20 cellular contexts compared by ENCODE assay signal in the genomic region with DNA sequence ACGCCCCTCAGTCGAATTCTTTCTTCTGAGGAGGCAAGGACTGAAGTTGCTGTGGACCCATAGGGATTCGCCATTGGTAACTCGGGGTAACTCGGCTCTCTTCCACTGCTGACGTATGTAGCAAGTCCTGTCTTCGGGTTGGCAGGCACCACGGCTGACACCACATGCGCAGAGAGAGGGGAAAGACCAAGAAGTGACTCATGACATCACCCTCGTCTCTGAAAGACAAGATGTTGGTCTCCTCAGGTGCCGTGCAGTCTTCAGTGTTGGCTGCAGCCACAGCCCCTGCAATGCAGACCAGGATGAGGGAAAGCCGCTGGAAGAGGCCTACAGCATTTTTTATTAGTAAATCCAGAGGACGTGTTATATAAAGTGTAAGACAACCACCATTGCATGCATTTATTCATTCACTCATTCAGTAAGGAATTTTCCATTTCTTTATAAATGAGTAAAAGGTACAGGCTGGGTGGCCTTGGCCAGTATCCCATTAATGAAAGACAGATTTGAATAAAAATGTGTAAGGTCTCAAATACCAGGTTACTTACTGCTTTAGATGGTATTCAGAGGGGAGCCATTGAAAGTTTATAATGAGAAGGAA.
"Had no signal": no experiment of that assay in that cellular context is flagged by ENCODE, and none has a peak within 500 bp of the region (broad histone marks: within the 10 kb centered on the region; RNA-seq: fewer than 3 reads in every experiment).

No MANE protein-coding gene starts in this region.

- H3K27ac ChIP-seq: pancreas, psoas muscle, right atrium auricular region, thyroid gland, VCaP had no signal

- H3K27me3 ChIP-seq: pancreas, right atrium auricular region, thyroid gland had no signal

- H3K9me3 ChIP-seq: pancreas, psoas muscle, right atrium auricular region, thyroid gland had no signal

- H3K4me3 ChIP-seq: pancreas, psoas muscle, right atrium auricular region, thyroid gland had no signal

- H3K36me3 ChIP-seq: pancreas, right atrium auricular region, thyroid gland had no signal

- FAIRE-seq: colon, pancreas had no signal

- DNase-seq: activated CD4-positive, alpha-beta T cell treated with anti-CD3 and anti-CD28 coated beads, Interleukin-2, amount 50 U/mL, for 1 hour; activated CD8-positive, alpha-beta T cell treated with anti-CD3 and anti-CD28 coated beads, Interleukin-2, amount 10 ng/mL, durations not matched to agents 7 days and 5 days; activated gamma-delta T cell treated with Interleukin-2 at 50 U/mL for 16 hours; anterior cingulate cortex; endodermal cell; foreskin melanocyte; hippocampal formation; left ventricle myocardium superior; mammary epithelial cell; midbrain; pancreas; psoas muscle; stimulated activated CD4-positive, alpha-beta T cell treated with anti-CD3 and anti-CD28 coated beads, Interleukin-4, amount 100 ng/mL, for 24 hours; stimulated activated naive CD4-positive, alpha-beta T cell treated with Interleukin-2 at 50 U/mL for 16 hours; thyroid gland had no signal

- ATAC-seq: activated CD4-positive, CD25-positive, alpha-beta regulatory T cell treated with anti-CD3 and anti-CD28 coated beads, Interleukin-2, amount 50 U/mL, for 24 hours; activated CD8-positive, alpha-beta T cell treated with anti-CD3 and anti-CD28 coated beads, Interleukin-2, amount 10 ng/mL, durations not matched to agents 7 days and 5 days; left ventricle myocardium superior; natural killer cell treated with Interleukin-12 subunit alpha and Interleukin-12 subunit beta and Interleukin-15 and Interleukin-18, amount 100 ng/mL, for 72 hours; pancreas; psoas muscle had no signal
